25 cellular contexts compared by ENCODE assay signal in genomic region chr12:111048991-111049390, GRCh38.
"Had no signal": no experiment of that assay in that cellular context is flagged by ENCODE, and none has a peak within 500 bp of the region (broad histone marks: within the 10 kb centered on the region; RNA-seq: fewer than 3 reads in every experiment).

No MANE protein-coding gene starts in this region.

- FAIRE-seq: small intestine had no signal

- DNase-seq: naive thymus-derived CD4-positive, alpha-beta T cell; natural killer cell; occipital lobe; ovary; posterior cingulate gyrus; psoas muscle; right cardiac atrium; right lobe of liver; small intestine; stimulated activated CD4-positive, alpha-beta T cell treated with anti-CD3 and anti-CD28 coated beads, Interleukin-15, amount 100 ng/mL, for 24 hours; stimulated activated CD4-positive, alpha-beta T cell treated with anti-CD3 and anti-CD28 coated beads, Interleukin-2, amount 100 ng/mL, for 24 hours; stimulated activated CD4-positive, alpha-beta T cell treated with anti-CD3 and anti-CD28 coated beads, Interleukin-2, amount 100 ng/mL, for 48 hours; stimulated activated CD4-positive, alpha-beta T cell treated with anti-CD3 and anti-CD28 coated beads, Interleukin-4, amount 100 ng/mL, for 24 hours; stimulated activated naive B cell treated with anti-CD40 and anti-IgM and Interleukin-4, amounts not matched to agents 10 μg/mL and 1 μg/mL and 100 μg/mL, for 72 hours; stimulated activated naive CD4-positive, alpha-beta T cell treated with Interleukin-2 at 50 U/mL for 16 hours; stomach; thyroid gland; trophoblast cell; upper lobe of left lung; uterus had no signal

- H3K9me3 ChIP-seq: ovary, psoas muscle, right lobe of liver, thoracic aorta, thyroid gland, upper lobe of left lung, uterus had no signal

- H3K4me3 ChIP-seq: neural progenitor cell, ovary, psoas muscle, right lobe of liver, sigmoid colon, stomach, thoracic aorta, thyroid gland, tibial nerve, upper lobe of left lung, uterus had no signal

- H3K27ac ChIP-seq: neural progenitor cell, ovary, parathyroid adenoma, psoas muscle, right lobe of liver, sigmoid colon, stomach, thoracic aorta, thyroid gland, tibial nerve, upper lobe of left lung, uterus had no signal

- H3K4me1 ChIP-seq: parathyroid adenoma, psoas muscle, right lobe of liver, sigmoid colon, stomach, thyroid gland, tibial nerve, upper lobe of left lung, uterus had no signal

- H3K36me3 ChIP-seq: neural progenitor cell, ovary, right lobe of liver, sigmoid colon, stomach, thoracic aorta, thyroid gland, tibial nerve, upper lobe of left lung, uterus had no signal
